ENCODE assay signal across 1 cellular context in genomic region chr20:13995086-13995665, GRCh38.
A peak's percentile ranks its signal among the peaks of the same experiment; 100 is the strongest.
TF ChIP-seq lines count a peak whose summit lies in the region.

Gene MACROD2, plus strand, starts transcription at chr20:13995516.

TF ChIP-seq in SK-N-SH, 30 proteins besides CTCF, POLR2A, EP300 and RAD21 (continued from another document):
- TF ChIP-seq NFIC (IDR thresholded peaks at IDR 0.05; ENCODE audit: borderline replicate concordance) (no peak), SIN3A (IDR thresholded peaks at IDR 0.05; ENCODE audit: borderline replicate concordance, low read depth, low read length) (0 out of 2 replicates have a peak, but pooled peaks have one; percentile 22), NRF1 (IDR thresholded peaks at IDR 0.05; ENCODE audit: low read depth, low read length) (peak; percentile 96), PBX3 (IDR thresholded peaks at IDR 0.05) (peak; percentile 100), TEAD4 (IDR thresholded peaks at IDR 0.05; ENCODE audit: borderline replicate concordance, insufficient read depth) (no peak), ELF1 (IDR thresholded peaks at IDR 0.05) (no peak), MAX (IDR thresholded peaks at IDR 0.05; ENCODE audit: low read depth) (peak; percentile 81), REST (IDR thresholded peaks at IDR 0.05; ENCODE audit: low read depth, low read length) (no peak), RXRA (IDR thresholded peaks at IDR 0.05; ENCODE audit: borderline replicate concordance, low read depth) (no peak), TAF1 (IDR thresholded peaks at IDR 0.05; ENCODE audit: borderline replicate concordance, low read depth, low read length) (no peak), EZH2phosphoT487 (IDR thresholded peaks at IDR 0.05; ENCODE audit: borderline replicate concordance, low read depth) (no peak), CHD2 (IDR thresholded peaks at IDR 0.05; ENCODE audit: low read length, partially characterized antibody) (peak; percentile 69), SMC3 (IDR thresholded peaks at IDR 0.05; ENCODE audit: low read depth, low read length) (no peak), GABPA (IDR thresholded peaks at IDR 0.05; ENCODE audit: low read depth) (no peak), JUND (IDR thresholded peaks at IDR 0.05) (no peak), FOSL2 (IDR thresholded peaks at IDR 0.05; ENCODE audit: borderline replicate concordance, low read depth) (no peak), GATA2 (CRISPR knock-in tag; IDR thresholded peaks at IDR 0.05) (no peak)
